18 cellular contexts compared by ENCODE assay signal in the genomic region with DNA sequence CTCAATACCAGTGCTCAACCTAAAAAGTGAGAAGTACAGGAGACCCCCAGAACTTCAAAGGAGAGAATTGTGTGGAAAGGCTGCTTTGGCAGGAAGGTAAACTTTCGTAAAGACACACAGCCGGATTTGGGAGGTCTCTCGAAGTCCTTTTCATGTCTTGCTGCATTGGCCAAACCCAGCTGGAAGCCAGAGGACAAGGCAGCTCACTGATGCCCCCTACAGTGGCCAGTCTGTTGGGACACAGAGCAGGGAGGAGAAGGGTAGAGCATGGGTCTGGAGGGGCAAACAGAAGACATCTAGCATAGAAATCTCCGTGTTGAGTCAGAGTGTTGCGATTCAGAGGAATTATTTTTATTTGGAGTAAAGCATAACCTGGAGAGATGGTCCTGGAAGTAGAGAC.
A peak's percentile ranks its signal among the peaks of the same experiment; 100 is the strongest.
DNase-seq lines count a peak whose midpoint lies in the region; ATAC-seq and TF ChIP-seq lines count a peak whose summit lies in the region.
"Had no signal": no experiment of that assay in that cellular context is flagged by ENCODE, and none has a peak within 500 bp of the region (broad histone marks: within the 10 kb centered on the region; RNA-seq: fewer than 3 reads in every experiment).

No MANE protein-coding gene starts in this region.

- no peak for ATAC-seq in HG02623 (IDR thresholded peaks at IDR 0.05; ENCODE audit: unreplicated experiment)
- ATAC-seq: CD8-positive, alpha-beta T cell; lower lobe of right lung; Panc1 had no signal

- peak; percentile 8 for DNase-seq in Calu3
- peak; percentile 21 for DNase-seq in H7
- DNase-seq in OCI-M1 (lab: John Stamatoyannopoulos, UW), result peak; percentile 33
- DNase-seq in iPS DF 19.7 (ENCODE audit: low read depth, low spot score), result peak; percentile 33
- DNase-seq in A172 (ENCODE audit: low spot score), result no peak
- DNase-seq in NCI-H2227 treated with DMSO at 0.1 percent for 48 hours (lab: John Stamatoyannopoulos, UW), result no peak
- no peak for DNase-seq in NCI-H1930 (lab: John Stamatoyannopoulos, UW)
- DNase-seq: activated CD4-positive, alpha-beta T cell treated with anti-CD3 and anti-CD28 coated beads, Interleukin-2, amount 50 U/mL, for 4 hours; activated effector memory CD4-positive, alpha-beta T cell treated with Interleukin-2 at 50 U/mL for 16 hours; CD8-positive, alpha-beta T cell; KBM-7; lower lobe of right lung; NCI-H2081 treated with DMSO at 0.1 percent for 48 hours; small intestine had no signal

- H3K27me3 ChIP-seq in H7 (ENCODE audit: control insufficient read depth, insufficient read depth, low read length), result no peaks in the 10 kb centered on the region
- H3K27me3 ChIP-seq: neutrophil had no signal

- no peak for TF ChIP-seq CTCF in Calu3 (IDR thresholded peaks at IDR 0.05; ENCODE audit: unreplicated experiment)

- H3K4me3 Mint-ChIP-seq in Calu3 (ENCODE audit: low read depth, unreplicated experiment), result no peak overlapping the region
- H3K4me3 Mint-ChIP-seq: CD8-positive, alpha-beta T cell; T-helper 1 cell treated with Interleukin-12 subunit alpha and Interleukin-12 subunit beta and Interleukin-4 antibody, amounts not matched to agents 30 μg/mL and 1 μg/mL, for 36 hours had no signal

- CTCF ChIA-PET in Calu3 (lab: Charles Lee), result no interaction called here

- no peaks in the 10 kb centered on the region for H3K36me3 Mint-ChIP-seq in Calu3 (ENCODE audit: insufficient read depth, unreplicated experiment)
- H3K36me3 Mint-ChIP-seq: CD8-positive, alpha-beta T cell had no signal

- no peaks in the 10 kb centered on the region for H3K27me3 Mint-ChIP-seq in Calu3 (ENCODE audit: unreplicated experiment)

- H3K4me1 Mint-ChIP-seq in Calu3 (ENCODE audit: low read depth, unreplicated experiment), result no peaks in the 10 kb centered on the region

- no TSS peak for BruUV-seq in Calu3 (replicated peaks; lab: Mats Ljungman, UMichigan)

- no peaks in the 10 kb centered on the region for H3K9me3 Mint-ChIP-seq in Calu3 (ENCODE audit: low read depth, unreplicated experiment)
- H3K9me3 Mint-ChIP-seq: CD8-positive, alpha-beta T cell; T-helper 1 cell treated with Interleukin-12 subunit alpha and Interleukin-12 subunit beta and Interleukin-4 antibody, amounts not matched to agents 30 μg/mL and 1 μg/mL, for 36 hours had no signal

- intact Hi-C loops in Calu3 (cut with micrococcal nuclease; ENCODE audit: unreplicated experiment), result loop anchor here (1.0 kb wide), 1 partner anchor 142 kb away; no protein-coding TSS in a partner anchor

- H3K36me3 ChIP-seq in H7 (replicated peaks; ENCODE audit: control insufficient read depth, insufficient read depth, low read length), result no peaks in the 10 kb centered on the region
- H3K36me3 ChIP-seq: lower lobe of right lung, neutrophil had no signal

- H3K27ac Mint-ChIP-seq in Calu3 (ENCODE audit: unreplicated experiment), result no peak overlapping the region
- H3K27ac Mint-ChIP-seq: CD8-positive, alpha-beta T cell; T-helper 1 cell treated with Interleukin-12 subunit alpha and Interleukin-12 subunit beta and Interleukin-4 antibody, amounts not matched to agents 30 μg/mL and 1 μg/mL, for 36 hours had no signal

- no peak overlapping the region for H3K4me3 ChIP-seq in H7 (ENCODE audit: insufficient read depth, low read depth, low read length)
- H3K4me3 ChIP-seq: lower lobe of right lung had no signal

Comparison
In these comparisons a context has a peak if more than half of its experiments do, and no peak if none do; other contexts are left out.
1. DNase-seq: peak in Calu3 (single experiment), H7 (single experiment), OCI-M1 (single experiment) and iPS DF 19.7 (single experiment); none in A172 (single experiment), NCI-H2227 treated with DMSO at 0.1 percent for 48 hours (single experiment) and NCI-H1930 (0 of 2).